7 cellular contexts compared by ENCODE assay signal in the genomic region with DNA sequence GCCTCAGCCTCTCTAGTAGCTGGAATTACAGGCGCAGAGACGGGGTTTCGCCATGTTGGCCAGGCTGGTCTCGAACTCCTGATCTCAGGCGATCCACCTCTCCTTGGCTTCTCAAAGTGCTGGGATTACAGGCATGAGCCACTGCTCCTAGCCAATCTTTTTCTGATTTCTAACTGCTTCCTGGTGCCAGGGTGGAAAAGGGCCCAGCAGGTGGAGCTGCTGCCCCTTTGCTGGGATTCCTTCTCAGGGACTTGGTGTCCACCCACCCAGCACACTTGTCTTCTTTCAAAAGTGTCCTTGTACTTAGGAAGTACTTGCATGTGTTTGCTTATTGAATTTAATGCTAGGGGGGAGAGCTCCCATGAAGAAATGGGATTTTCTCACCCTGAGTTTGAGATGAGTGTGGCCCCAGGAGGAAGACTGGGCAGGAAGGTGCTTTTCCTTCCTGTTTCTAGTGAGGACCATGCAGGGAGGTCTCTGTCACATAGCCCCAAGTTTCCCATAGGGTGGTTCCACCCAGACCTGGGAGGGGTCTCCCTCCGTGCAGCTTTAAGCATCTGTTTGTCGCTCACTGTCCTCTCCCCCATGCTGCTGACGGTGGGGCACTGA. TPM values are rescaled to one million over a fixed set of nuclear protein-coding genes. Genes with fewer than 3 reads are reported as not detected.
DNase-seq lines count a peak whose midpoint lies in the region; ATAC-seq and TF ChIP-seq lines count a peak whose summit lies in the region.

No MANE protein-coding gene starts in this region.

- DNase-seq in HuH-7 (ENCODE audit: low spot score) (peak; percentile 66), epithelial cell of prostate (ENCODE audit: low read depth, low spot score) (no peak), occipital lobe (lab: John Stamatoyannopoulos, UW) (peak; percentile 25)

- H3K4me2 ChIP-seq in DOHH2 (ENCODE audit: low read length): no peak overlapping the region

- no peaks in the 10 kb centered on the region for H4K20me1 ChIP-seq in DOHH2 (ENCODE audit: control insufficient read depth, insufficient read depth, low read depth, low read length)

- H3K9me2 ChIP-seq in DOHH2 (replicated peaks; ENCODE audit: control insufficient read depth, low read length): no peaks in the 10 kb centered on the region

- no peak overlapping the region for H3K4me3 ChIP-seq in DOHH2 (ENCODE audit: low read length)

- TF ChIP-seq CTCF in DOHH2 (IDR thresholded peaks at IDR 0.05; ENCODE audit: low read depth, low read length, poor library complexity, severe bottlenecking): peak; percentile 48

- H3F3A ChIP-seq in DOHH2 (ENCODE audit: control insufficient read depth, insufficient read depth): no peaks in the 10 kb centered on the region; the same call in 1 of the 2 replicates

- H3K27ac ChIP-seq in DOHH2 (ENCODE audit: low read depth, low read length) (no peak overlapping the region), epithelial cell of prostate (peak overlapping the region; percentile 85)

- ATAC-seq in SK-N-SH treated with all-trans-retinoic acid at 6 μM for 48 hours: peak; percentile 54
- ATAC-seq in HG02885 (IDR thresholded peaks at IDR 0.05; ENCODE audit: poor library complexity, unreplicated experiment): no peak
- no peak for ATAC-seq in GM19324 (IDR thresholded peaks at IDR 0.05; ENCODE audit: low FRiP score, unreplicated experiment)

- H3K36me3 ChIP-seq in DOHH2 (ENCODE audit: control insufficient read depth, low read length): peaks cover 39% of the 10 kb centered on the region

- peaks cover 8% of the 10 kb centered on the region for H3K4me1 ChIP-seq in DOHH2 (ENCODE audit: control insufficient read depth, low read length)

- no peaks in the 10 kb centered on the region for H3K79me2 ChIP-seq in DOHH2 (ENCODE audit: control insufficient read depth, low read length)

- H3K27me3 ChIP-seq in DOHH2 (ENCODE audit: control insufficient read depth, low read length): peaks cover 13% of the 10 kb centered on the region; the same call in 1 of the 2 replicates

- H3K9me3 ChIP-seq in DOHH2 (ENCODE audit: control insufficient read depth, insufficient read depth, low read length): no peaks in the 10 kb centered on the region

TF ChIP-seq in SK-N-SH treated with all-trans-retinoic acid at 6 μM for 48 hours, 23 proteins besides CTCF, POLR2A, EP300 and RAD21:
- no peak for TF ChIP-seq ZC3H10 (CRISPR knock-in tag; IDR thresholded peaks at IDR 0.05)
- TF ChIP-seq, protein P1, sequence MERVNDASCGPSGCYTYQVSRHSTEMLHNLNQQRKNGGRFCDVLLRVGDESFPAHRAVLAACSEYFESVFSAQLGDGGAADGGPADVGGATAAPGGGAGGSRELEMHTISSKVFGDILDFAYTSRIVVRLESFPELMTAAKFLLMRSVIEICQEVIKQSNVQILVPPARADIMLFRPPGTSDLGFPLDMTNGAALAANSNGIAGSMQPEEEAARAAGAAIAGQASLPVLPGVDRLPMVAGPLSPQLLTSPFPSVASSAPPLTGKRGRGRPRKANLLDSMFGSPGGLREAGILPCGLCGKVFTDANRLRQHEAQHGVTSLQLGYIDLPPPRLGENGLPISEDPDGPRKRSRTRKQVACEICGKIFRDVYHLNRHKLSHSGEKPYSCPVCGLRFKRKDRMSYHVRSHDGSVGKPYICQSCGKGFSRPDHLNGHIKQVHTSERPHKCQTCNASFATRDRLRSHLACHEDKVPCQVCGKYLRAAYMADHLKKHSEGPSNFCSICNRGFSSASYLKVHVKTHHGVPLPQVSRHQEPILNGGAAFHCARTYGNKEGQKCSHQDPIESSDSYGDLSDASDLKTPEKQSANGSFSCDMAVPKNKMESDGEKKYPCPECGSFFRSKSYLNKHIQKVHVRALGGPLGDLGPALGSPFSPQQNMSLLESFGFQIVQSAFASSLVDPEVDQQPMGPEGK (CRISPR knock-in tag; IDR thresholded peaks at IDR 0.05; ENCODE audit: borderline replicate concordance): no peak
- no peak for TF ChIP-seq RARB (CRISPR knock-in tag; IDR thresholded peaks at IDR 0.05)
- no peak for TF ChIP-seq ZNF70 (CRISPR knock-in tag; IDR thresholded peaks at IDR 0.05)
- TF ChIP-seq, protein P2, sequence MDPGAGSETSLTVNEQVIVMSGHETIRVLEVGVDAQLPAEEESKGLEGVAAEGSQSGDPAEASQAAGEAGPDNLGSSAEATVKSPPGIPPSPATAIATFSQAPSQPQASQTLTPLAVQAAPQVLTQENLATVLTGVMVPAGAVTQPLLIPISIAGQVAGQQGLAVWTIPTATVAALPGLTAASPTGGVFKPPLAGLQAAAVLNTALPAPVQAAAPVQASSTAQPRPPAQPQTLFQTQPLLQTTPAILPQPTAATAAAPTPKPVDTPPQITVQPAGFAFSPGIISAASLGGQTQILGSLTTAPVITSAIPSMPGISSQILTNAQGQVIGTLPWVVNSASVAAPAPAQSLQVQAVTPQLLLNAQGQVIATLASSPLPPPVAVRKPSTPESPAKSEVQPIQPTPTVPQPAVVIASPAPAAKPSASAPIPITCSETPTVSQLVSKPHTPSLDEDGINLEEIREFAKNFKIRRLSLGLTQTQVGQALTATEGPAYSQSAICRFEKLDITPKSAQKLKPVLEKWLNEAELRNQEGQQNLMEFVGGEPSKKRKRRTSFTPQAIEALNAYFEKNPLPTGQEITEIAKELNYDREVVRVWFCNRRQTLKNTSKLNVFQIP (CRISPR knock-in tag; IDR thresholded peaks at IDR 0.05; ENCODE audit: borderline replicate concordance, low read depth): no peak
- no peak for TF ChIP-seq CSDC2 (CRISPR knock-in tag; IDR thresholded peaks at IDR 0.05)
- TF ChIP-seq ARNTL (CRISPR knock-in tag; IDR thresholded peaks at IDR 0.05; ENCODE audit: borderline replicate concordance, low read depth): no peak
- TF ChIP-seq ZNF8 (CRISPR knock-in tag; IDR thresholded peaks at IDR 0.05): no peak
- no peak for TF ChIP-seq PPARA (CRISPR knock-in tag; IDR thresholded peaks at IDR 0.05; ENCODE audit: borderline replicate concordance)
- TF ChIP-seq, protein P3, sequence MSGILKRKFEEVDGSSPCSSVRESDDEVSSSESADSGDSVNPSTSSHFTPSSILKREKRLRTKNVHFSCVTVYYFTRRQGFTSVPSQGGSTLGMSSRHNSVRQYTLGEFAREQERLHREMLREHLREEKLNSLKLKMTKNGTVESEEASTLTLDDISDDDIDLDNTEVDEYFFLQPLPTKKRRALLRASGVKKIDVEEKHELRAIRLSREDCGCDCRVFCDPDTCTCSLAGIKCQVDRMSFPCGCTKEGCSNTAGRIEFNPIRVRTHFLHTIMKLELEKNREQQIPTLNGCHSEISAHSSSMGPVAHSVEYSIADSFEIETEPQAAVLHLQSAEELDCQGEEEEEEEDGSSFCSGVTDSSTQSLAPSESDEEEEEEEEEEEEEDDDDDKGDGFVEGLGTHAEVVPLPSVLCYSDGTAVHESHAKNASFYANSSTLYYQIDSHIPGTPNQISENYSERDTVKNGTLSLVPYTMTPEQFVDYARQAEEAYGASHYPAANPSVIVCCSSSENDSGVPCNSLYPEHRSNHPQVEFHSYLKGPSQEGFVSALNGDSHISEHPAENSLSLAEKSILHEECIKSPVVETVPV (CRISPR knock-in tag; IDR thresholded peaks at IDR 0.05): no peak
- TF ChIP-seq BACH2 (CRISPR knock-in tag; IDR thresholded peaks at IDR 0.05; ENCODE audit: borderline replicate concordance): no peak
- TF ChIP-seq ZNF565 (CRISPR knock-in tag; conservative IDR thresholded peaks at IDR 0.05; ENCODE audit: low read depth): no peak
- TF ChIP-seq TOX (CRISPR knock-in tag; IDR thresholded peaks at IDR 0.05; ENCODE audit: borderline replicate concordance): no peak
- TF ChIP-seq ISL1 (CRISPR knock-in tag; IDR thresholded peaks at IDR 0.05): no peak
- no peak for TF ChIP-seq ZFP3 (CRISPR knock-in tag; IDR thresholded peaks at IDR 0.05)
- TF ChIP-seq, protein P4, sequence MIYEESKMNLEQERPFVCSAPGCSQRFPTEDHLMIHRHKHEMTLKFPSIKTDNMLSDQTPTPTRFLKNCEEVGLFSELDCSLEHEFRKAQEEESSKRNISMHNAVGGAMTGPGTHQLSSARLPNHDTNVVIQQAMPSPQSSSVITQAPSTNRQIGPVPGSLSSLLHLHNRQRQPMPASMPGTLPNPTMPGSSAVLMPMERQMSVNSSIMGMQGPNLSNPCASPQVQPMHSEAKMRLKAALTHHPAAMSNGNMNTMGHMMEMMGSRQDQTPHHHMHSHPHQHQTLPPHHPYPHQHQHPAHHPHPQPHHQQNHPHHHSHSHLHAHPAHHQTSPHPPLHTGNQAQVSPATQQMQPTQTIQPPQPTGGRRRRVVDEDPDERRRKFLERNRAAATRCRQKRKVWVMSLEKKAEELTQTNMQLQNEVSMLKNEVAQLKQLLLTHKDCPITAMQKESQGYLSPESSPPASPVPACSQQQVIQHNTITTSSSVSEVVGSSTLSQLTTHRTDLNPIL (CRISPR knock-in tag; IDR thresholded peaks at IDR 0.05; ENCODE audit: low read depth): no peak

RNA-seq across cellular contexts. Expression of a gene that starts 14.2 kb away (rescaled TPM):
- 52.9 TPM for total RNA-seq in occipital lobe

RNA-seq across cellular contexts. Expression of a gene that starts 19.9 kb away (rescaled TPM):
- total RNA-seq in occipital lobe: 9.4 TPM

RNA-seq across cellular contexts. Expression of a gene that starts 21.4 kb away (rescaled TPM):
- total RNA-seq in occipital lobe: 4.1 TPM

RNA-seq across cellular contexts. Expression of a gene that starts 36.9 kb away (rescaled TPM):
- total RNA-seq in occipital lobe: 53.5 TPM
